Comparison of ENCODE assay signal across 8 cellular contexts in genomic region chr6:2353412-2354137, GRCh38.
DNase-seq lines count a peak whose midpoint lies in the region; ATAC-seq lines count a peak whose summit lies in the region.

No MANE protein-coding gene starts in this region.

- H3K27ac Mint-ChIP-seq in effector memory CD8-positive, alpha-beta T cell, result no peak overlapping the region
- no peak overlapping the region for H3K27ac Mint-ChIP-seq in memory B cell

- H3K9me3 Mint-ChIP-seq in effector memory CD8-positive, alpha-beta T cell, result no peaks in the 10 kb centered on the region
- no peaks in the 10 kb centered on the region for H3K9me3 Mint-ChIP-seq in memory B cell

- H3K27me3 Mint-ChIP-seq in effector memory CD8-positive, alpha-beta T cell, result no peaks in the 10 kb centered on the region
- no peaks in the 10 kb centered on the region for H3K27me3 Mint-ChIP-seq in memory B cell

- DNase-seq in AML-193 (lab: John Stamatoyannopoulos, UW) (peak; percentile 72 to 83), H4 (ENCODE audit: low spot score) (peak; percentile 68), NCI-H748 (lab: John Stamatoyannopoulos, UW; ENCODE audit: unreplicated experiment) (peak; percentile 81), memory B cell (ENCODE audit: low spot score in 2 of 2) (peak; percentile 41 to 48)
- peak; percentile 63 to 70 for DNase-seq in activated CD4-positive, alpha-beta T cell treated with anti-CD3 and anti-CD28 coated beads, Interleukin-2, amount 50 U/mL, for 48 hours
- peak; percentile 23 to 36 (median 27) for DNase-seq in effector memory CD8-positive, alpha-beta T cell
- peak; percentile 21 for DNase-seq in stimulated activated CD8-positive, alpha-beta memory T cell treated with anti-CD3 and anti-CD28 coated beads, Interleukin-7, amount 100 ng/mL, for 24 hours (ENCODE audit: low read depth)

- no peaks in the 10 kb centered on the region for H3K4me1 Mint-ChIP-seq in effector memory CD8-positive, alpha-beta T cell (ENCODE audit: low read depth in 2 of 2)
- peaks cover 2% of the 10 kb centered on the region for H3K4me1 Mint-ChIP-seq in memory B cell

- no peak overlapping the region for H3K4me3 Mint-ChIP-seq in effector memory CD8-positive, alpha-beta T cell
- no peak overlapping the region for H3K4me3 Mint-ChIP-seq in memory B cell

- no peak for ATAC-seq in effector memory CD8-positive, alpha-beta T cell (replicated peaks)
- no peak for ATAC-seq in memory B cell (ENCODE audit: low read depth)
- ATAC-seq in GM21390 (IDR thresholded peaks at IDR 0.05; ENCODE audit: unreplicated experiment), result no peak

- no peaks in the 10 kb centered on the region for H3K36me3 Mint-ChIP-seq in effector memory CD8-positive, alpha-beta T cell (ENCODE audit: insufficient read depth)
- H3K36me3 Mint-ChIP-seq in memory B cell, result peaks cover 7% of the 10 kb centered on the region

Comparison
In these comparisons a context has a peak if more than half of its experiments do, and no peak if none do; other contexts are left out.
1. DNase-seq: peak in every context shown above with its lines; median percentile 81 in NCI-H748; 78 in AML-193; 68 in H4; 66 in activated CD4-positive, alpha-beta T cell treated with anti-CD3 and anti-CD28 coated beads, Interleukin-2, amount 50 U/mL, for 48 hours; 44 in memory B cell; 27 in effector memory CD8-positive, alpha-beta T cell; 21 in stimulated activated CD8-positive, alpha-beta memory T cell treated with anti-CD3 and anti-CD28 coated beads, Interleukin-7, amount 100 ng/mL, for 24 hours.